Comparison of ENCODE assay signal across 1 cellular context in genomic region chr19:58582985-58583384, GRCh38.
TF ChIP-seq lines count a peak whose summit lies in the region.

No MANE protein-coding gene starts in this region.

TF ChIP-seq in SK-N-SH, 30 proteins besides CTCF, POLR2A, EP300 and RAD21 (continued from another document):
- TF ChIP-seq, protein P1, sequence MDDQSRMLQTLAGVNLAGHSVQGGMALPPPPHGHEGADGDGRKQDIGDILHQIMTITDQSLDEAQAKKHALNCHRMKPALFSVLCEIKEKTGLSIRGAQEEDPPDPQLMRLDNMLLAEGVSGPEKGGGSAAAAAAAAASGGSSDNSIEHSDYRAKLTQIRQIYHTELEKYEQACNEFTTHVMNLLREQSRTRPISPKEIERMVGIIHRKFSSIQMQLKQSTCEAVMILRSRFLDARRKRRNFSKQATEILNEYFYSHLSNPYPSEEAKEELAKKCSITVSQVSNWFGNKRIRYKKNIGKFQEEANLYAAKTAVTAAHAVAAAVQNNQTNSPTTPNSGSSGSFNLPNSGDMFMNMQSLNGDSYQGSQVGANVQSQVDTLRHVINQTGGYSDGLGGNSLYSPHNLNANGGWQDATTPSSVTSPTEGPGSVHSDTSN (IDR thresholded peaks at IDR 0.05) = no peak
- TF ChIP-seq NFIC (IDR thresholded peaks at IDR 0.05; ENCODE audit: borderline replicate concordance) = no peak
- TF ChIP-seq, protein P2, sequence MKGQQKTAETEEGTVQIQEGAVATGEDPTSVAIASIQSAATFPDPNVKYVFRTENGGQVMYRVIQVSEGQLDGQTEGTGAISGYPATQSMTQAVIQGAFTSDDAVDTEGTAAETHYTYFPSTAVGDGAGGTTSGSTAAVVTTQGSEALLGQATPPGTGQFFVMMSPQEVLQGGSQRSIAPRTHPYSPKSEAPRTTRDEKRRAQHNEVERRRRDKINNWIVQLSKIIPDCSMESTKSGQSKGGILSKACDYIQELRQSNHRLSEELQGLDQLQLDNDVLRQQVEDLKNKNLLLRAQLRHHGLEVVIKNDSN (IDR thresholded peaks at IDR 0.05; ENCODE audit: borderline replicate concordance, low read depth) = no peak
- TF ChIP-seq, protein P3, sequence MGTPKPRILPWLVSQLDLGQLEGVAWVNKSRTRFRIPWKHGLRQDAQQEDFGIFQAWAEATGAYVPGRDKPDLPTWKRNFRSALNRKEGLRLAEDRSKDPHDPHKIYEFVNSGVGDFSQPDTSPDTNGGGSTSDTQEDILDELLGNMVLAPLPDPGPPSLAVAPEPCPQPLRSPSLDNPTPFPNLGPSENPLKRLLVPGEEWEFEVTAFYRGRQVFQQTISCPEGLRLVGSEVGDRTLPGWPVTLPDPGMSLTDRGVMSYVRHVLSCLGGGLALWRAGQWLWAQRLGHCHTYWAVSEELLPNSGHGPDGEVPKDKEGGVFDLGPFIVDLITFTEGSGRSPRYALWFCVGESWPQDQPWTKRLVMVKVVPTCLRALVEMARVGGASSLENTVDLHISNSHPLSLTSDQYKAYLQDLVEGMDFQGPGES (IDR thresholded peaks at IDR 0.05; ENCODE audit: low read depth, low read length) = no peak
TF ChIP-seq in SK-N-SH: peak in this region for 0.
